In the genomic region with DNA sequence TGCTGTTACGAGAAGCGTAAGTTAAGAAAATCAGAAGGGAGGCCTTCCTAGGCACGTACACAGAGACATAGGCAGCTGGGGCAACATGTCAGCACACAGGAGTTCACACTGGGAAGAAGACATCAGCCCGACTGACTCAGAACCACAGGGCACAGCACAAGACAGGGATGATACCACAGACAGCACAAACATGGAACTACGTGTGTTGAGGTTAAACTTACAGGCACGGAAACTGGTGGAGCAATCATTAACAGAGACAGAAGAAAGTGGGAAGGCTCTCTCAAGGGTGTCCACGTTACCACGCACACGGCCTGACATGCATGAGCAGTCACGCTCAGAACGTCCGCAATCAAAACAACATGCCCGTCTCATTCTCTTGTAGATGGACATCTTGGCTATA, we compare ENCODE assay signal across 19 cellular contexts.
"Had no signal": no experiment of that assay in that cellular context is flagged by ENCODE, and none has a peak within 500 bp of the region (broad histone marks: within the 10 kb centered on the region; RNA-seq: fewer than 3 reads in every experiment).

No MANE protein-coding gene starts in this region.

- DNase-seq: cerebellar nuclear complex; dermis blood vessel endothelial cell; erythroblast; foreskin keratinocyte; head of caudate nucleus; kidney; left ventricle myocardium inferior; lower lobe of right lung; midbrain; naive B cell; occipital lobe; pancreas; right lobe of liver; stimulated activated CD4-positive, alpha-beta T cell treated with anti-CD3 and anti-CD28 coated beads, Interleukin-2, amount 100 ng/mL, for 24 hours; stimulated activated CD4-positive, alpha-beta T cell treated with anti-CD3 and anti-CD28 coated beads, Interleukin-4, amount 100 ng/mL, for 4 hours; stimulated activated naive B cell treated with anti-CD40 and anti-IgM and Interleukin-4, amounts not matched to agents 10 μg/mL and 1 μg/mL and 100 μg/mL, for 72 hours; trophoblast cell had no signal

- H3K27me3 ChIP-seq: foreskin keratinocyte, hepatocyte, pancreas, right lobe of liver had no signal

- FAIRE-seq: colon, kidney, pancreas had no signal

- H3K36me3 ChIP-seq: left ventricle myocardium inferior, lower lobe of right lung, pancreas, right lobe of liver had no signal

- ATAC-seq: foreskin keratinocyte; lower lobe of right lung; pancreas; right lobe of liver; stimulated activated naive B cell treated with anti-CD40 and anti-IgM and Interleukin-4, amounts not matched to agents 10 μg/mL and 1 μg/mL and 100 μg/mL, for 72 hours had no signal

- H3K4me3 ChIP-seq: hepatocyte, left ventricle myocardium inferior, lower lobe of right lung, pancreas, right lobe of liver had no signal
